In the genomic region with DNA sequence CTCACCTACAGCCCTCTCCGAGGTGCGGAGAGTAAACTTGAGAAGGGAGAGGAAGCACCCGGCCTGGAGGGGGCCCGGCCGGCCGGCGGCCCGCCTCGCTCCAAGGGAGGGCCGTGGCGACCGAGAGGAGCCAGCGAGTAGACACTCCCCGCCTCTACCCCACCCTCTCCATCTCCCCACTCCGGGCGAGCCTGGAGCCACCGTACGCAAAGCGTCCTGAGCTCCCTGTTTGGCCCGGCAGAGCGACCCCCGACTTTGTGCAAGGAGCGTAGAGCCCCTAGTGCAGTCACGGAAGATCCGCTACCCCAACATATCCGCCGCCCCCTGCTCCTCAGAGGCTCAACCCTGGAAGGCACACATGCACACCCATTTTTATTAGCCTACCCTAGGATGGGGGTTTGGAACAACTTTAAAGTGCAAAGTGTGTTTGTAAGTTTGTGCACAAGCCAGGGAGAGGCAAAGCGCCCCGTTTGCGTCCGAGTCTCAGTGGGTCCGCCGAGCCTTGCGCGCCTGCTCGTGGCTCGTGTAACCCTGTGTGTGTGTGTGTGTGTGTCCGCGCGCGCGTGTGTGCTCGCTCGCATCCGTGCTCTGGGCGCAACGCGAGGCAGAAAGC, we compare ENCODE assay signal across 8 cellular contexts. TPM values are rescaled to one million over a fixed set of nuclear protein-coding genes. Genes with fewer than 3 reads are reported as not detected.
DNase-seq lines count a peak whose midpoint lies in the region; ATAC-seq and TF ChIP-seq lines count a peak whose summit lies in the region.

No MANE protein-coding gene starts in this region.

- no peak for TF ChIP-seq CTCF in left ventricle myocardium inferior (IDR thresholded peaks at IDR 0.05; ENCODE audit: borderline replicate concordance)

- H3K9me3 Mint-ChIP-seq in activated naive CD8-positive, alpha-beta T cell treated with anti-CD3 and anti-CD28 coated beads, Interleukin-2, amount 10 ng/mL, durations not matched to agents 7 days and 5 days, result no peaks in the 10 kb centered on the region

- intact Hi-C loops in left ventricle myocardium inferior (cut with micrococcal nuclease), result loop anchor here (10.0 kb wide), 1 partner anchor 73 kb away; no protein-coding TSS in a partner anchor

- peaks cover 23% of the 10 kb centered on the region for H3K27me3 Mint-ChIP-seq in activated naive CD8-positive, alpha-beta T cell treated with anti-CD3 and anti-CD28 coated beads, Interleukin-2, amount 10 ng/mL, durations not matched to agents 7 days and 5 days

- H3K27ac ChIP-seq in left ventricle myocardium inferior (replicated peaks), result peak overlapping the region; percentile 94

- peak overlapping the region; percentile 98 for H3K4me3 Mint-ChIP-seq in activated naive CD8-positive, alpha-beta T cell treated with anti-CD3 and anti-CD28 coated beads, Interleukin-2, amount 10 ng/mL, durations not matched to agents 7 days and 5 days

- peaks cover 16% of the 10 kb centered on the region for H3K4me1 Mint-ChIP-seq in activated naive CD8-positive, alpha-beta T cell treated with anti-CD3 and anti-CD28 coated beads, Interleukin-2, amount 10 ng/mL, durations not matched to agents 7 days and 5 days

- POLR2A ChIA-PET in activated naive CD8-positive, alpha-beta T cell treated with anti-CD3 and anti-CD28 coated beads, Interleukin-2, amount 10 ng/mL, durations not matched to agents 7 days and 5 days (lab: Charles Lee), result interaction anchor here (1.0 to 3.7 kb wide), 9 partner anchors 9 to 174 kb away, joined by 3 to 42 read pairs (median 4); no protein-coding TSS in a partner anchor

- H3K36me3 ChIP-seq in left ventricle myocardium inferior, result no peaks in the 10 kb centered on the region

- H3K27ac Mint-ChIP-seq in activated naive CD8-positive, alpha-beta T cell treated with anti-CD3 and anti-CD28 coated beads, Interleukin-2, amount 10 ng/mL, durations not matched to agents 7 days and 5 days, result peak overlapping the region; percentile 88

- peaks cover 2% of the 10 kb centered on the region for H3K36me3 Mint-ChIP-seq in activated naive CD8-positive, alpha-beta T cell treated with anti-CD3 and anti-CD28 coated beads, Interleukin-2, amount 10 ng/mL, durations not matched to agents 7 days and 5 days

- H3K9me3 ChIP-seq in left ventricle myocardium inferior (replicated peaks), result no peaks in the 10 kb centered on the region

- H3K27me3 ChIP-seq in left ventricle myocardium inferior (ENCODE audit: low read depth), result no peaks in the 10 kb centered on the region

- H3K4me3 ChIP-seq in left ventricle myocardium inferior, result peak overlapping the region; percentile 81

- ATAC-seq in HG02623 (IDR thresholded peaks at IDR 0.05; ENCODE audit: unreplicated experiment), result peak; percentile 27
- ATAC-seq in activated naive CD8-positive, alpha-beta T cell treated with anti-CD3 and anti-CD28 coated beads, Interleukin-2, amount 10 ng/mL, durations not matched to agents 7 days and 5 days (ENCODE audit: low read depth), result peak; percentile 43

- peaks cover 69% of the 10 kb centered on the region for H3K4me1 ChIP-seq in left ventricle myocardium inferior

- DNase-seq in NCI-H526 (lab: John Stamatoyannopoulos, UW) (peak; percentile 58 to 62), NCI-H526 treated with DMSO at 0.1 percent for 48 hours (lab: John Stamatoyannopoulos, UW) (no peak), NCI-H69 (lab: John Stamatoyannopoulos, UW) (peak; percentile 91), left ventricle myocardium inferior (peak; percentile 58), retina (peak; percentile 83), NCI-H1048 (lab: John Stamatoyannopoulos, UW) (no peak)
- DNase-seq in activated naive CD8-positive, alpha-beta T cell treated with anti-CD3 and anti-CD28 coated beads, Interleukin-2, amount 10 ng/mL, durations not matched to agents 7 days and 5 days, result peak; percentile 75

RNA-seq across cellular contexts. Expression of gene SMAD6, which starts 0.5 kb away (rescaled TPM):
- under 1 TPM; 0.91 to 0.94 TPM for total RNA-seq in activated naive CD8-positive, alpha-beta T cell treated with anti-CD3 and anti-CD28 coated beads, Interleukin-2, amount 10 ng/mL, durations not matched to agents 7 days and 5 days
- total RNA-seq in left ventricle myocardium inferior, result 20.3 TPM

Comparison
In these comparisons a context has a peak if more than half of its experiments do, and no peak if none do; other contexts are left out.
1. DNase-seq: peak in NCI-H526 (2 of 2), NCI-H69 (single experiment), activated naive CD8-positive, alpha-beta T cell treated with anti-CD3 and anti-CD28 coated beads, Interleukin-2, amount 10 ng/mL, durations not matched to agents 7 days and 5 days (single experiment), left ventricle myocardium inferior (single experiment) and retina (single experiment); none in NCI-H526 treated with DMSO at 0.1 percent for 48 hours (single experiment) and NCI-H1048 (single experiment).
2. RNA of gene SMAD6, which starts 0.5 kb away (total RNA-seq): 20.3 TPM in left ventricle myocardium inferior (single experiment); 0.91 to 0.94 TPM in activated naive CD8-positive, alpha-beta T cell treated with anti-CD3 and anti-CD28 coated beads, Interleukin-2, amount 10 ng/mL, durations not matched to agents 7 days and 5 days; every median in the first group is over 10 times any median in the second.